13 cellular contexts compared by ENCODE assay signal in the genomic region with DNA sequence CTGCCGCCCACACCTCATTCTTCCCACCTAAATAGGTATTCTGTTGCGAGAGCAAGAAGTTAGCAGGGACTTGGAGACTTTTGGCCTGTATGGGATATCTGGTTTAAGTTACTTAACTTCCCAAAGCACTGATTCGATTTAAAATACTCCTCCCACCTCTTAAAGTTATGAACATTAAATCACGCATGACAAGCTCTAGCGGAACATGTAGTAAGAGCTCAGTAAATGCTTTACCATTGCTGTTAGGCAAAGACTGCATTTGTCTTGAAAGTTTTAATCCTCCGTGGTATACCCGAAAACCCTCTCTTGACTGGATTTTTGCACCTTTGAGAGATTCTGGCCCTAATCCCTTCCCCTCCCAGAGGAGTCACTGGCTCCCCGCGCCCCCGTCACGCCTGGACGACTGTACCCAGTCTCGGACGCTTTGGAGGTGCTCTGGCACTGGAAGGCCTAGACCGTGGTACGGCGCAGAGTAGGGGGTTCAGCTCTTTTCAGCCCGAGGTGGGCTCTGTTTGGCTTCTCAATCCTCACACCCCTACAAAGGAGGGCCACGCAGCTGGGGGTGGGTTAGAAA. TPM values are rescaled to one million over a fixed set of nuclear protein-coding genes. Genes with fewer than 3 reads are reported as not detected.
DNase-seq lines count a peak whose midpoint lies in the region; ATAC-seq and TF ChIP-seq lines count a peak whose summit lies in the region.
"Had no signal": no experiment of that assay in that cellular context is flagged by ENCODE, and none has a peak within 500 bp of the region (broad histone marks: within the 10 kb centered on the region; RNA-seq: fewer than 3 reads in every experiment).

No MANE protein-coding gene starts in this region.

- H3K4me3 Mint-ChIP-seq in endothelial cell (ENCODE audit: unreplicated experiment): peak overlapping the region; percentile 56
- H3K4me3 Mint-ChIP-seq in naive thymus-derived CD4-positive, alpha-beta T cell: peak overlapping the region in 2 of 10 donors; percentile 23 to 31
- H3K4me3 Mint-ChIP-seq: activated CD8-positive, alpha-beta T cell treated with anti-CD3 and anti-CD28 coated beads, Interleukin-2, amount 10 ng/mL, durations not matched to agents 7 days and 5 days had no signal

- POLR2A ChIA-PET in PC-3 (lab: Charles Lee; ENCODE audit: unreplicated experiment): no interaction called here
- POLR2A ChIA-PET in naive thymus-derived CD4-positive, alpha-beta T cell (lab: Charles Lee): no interaction called here

- no peak overlapping the region for H3K9ac ChIP-seq in MM.1S (ENCODE audit: low read length)
- peak overlapping the region; percentile 45 to 51 for H3K9ac ChIP-seq in stomach smooth muscle (ENCODE audit: low read length in 2 of 2)
- H3K9ac ChIP-seq in PC-3 (ENCODE audit: low read length): no peak overlapping the region

- no peaks in the 10 kb centered on the region for H3K36me3 Mint-ChIP-seq in endothelial cell (ENCODE audit: low read depth, unreplicated experiment)
- no peaks in the 10 kb centered on the region for H3K36me3 Mint-ChIP-seq in naive thymus-derived CD4-positive, alpha-beta T cell

- no peaks in the 10 kb centered on the region for H3K36me3 ChIP-seq in MM.1S (replicated peaks; ENCODE audit: insufficient read depth, low read length)
- no peaks in the 10 kb centered on the region for H3K36me3 ChIP-seq in muscle layer of duodenum (ENCODE audit: control insufficient read depth in 1 of 2, insufficient read depth in 2 of 2, low read length in 2 of 2)
- H3K36me3 ChIP-seq in stomach smooth muscle (ENCODE audit: control insufficient read depth in 2 of 2, insufficient read depth in 2 of 2, low read length in 2 of 2): no peaks in the 10 kb centered on the region
- H3K36me3 ChIP-seq in PC-3 (ENCODE audit: low read depth, low read length): no peaks in the 10 kb centered on the region
- H3K36me3 ChIP-seq in naive thymus-derived CD4-positive, alpha-beta T cell (ENCODE audit: control insufficient read depth in 2 of 3, insufficient read depth in 3 of 3, low read length in 3 of 3): no peaks in the 10 kb centered on the region

- H3K4me1 Mint-ChIP-seq in endothelial cell (ENCODE audit: unreplicated experiment): peaks cover 24% of the 10 kb centered on the region
- H3K4me1 Mint-ChIP-seq in naive thymus-derived CD4-positive, alpha-beta T cell: peaks cover 14 to 31% (median 26%) of the 10 kb centered on the region in 7 donors

- H3K4me2 ChIP-seq in MM.1S (ENCODE audit: low read depth, low read length) (peak overlapping the region; percentile 60; the same call in 1 of the 2 replicates), PC-3 (ENCODE audit: low read length) (no peak overlapping the region)
- H3K4me2 ChIP-seq: PC-9 had no signal

- no peak for TF ChIP-seq CTCF in MM.1S (IDR thresholded peaks at IDR 0.05; ENCODE audit: low read length)
- no peak for TF ChIP-seq CTCF in endothelial cell (IDR thresholded peaks at IDR 0.05; ENCODE audit: unreplicated experiment)
- TF ChIP-seq CTCF in PC-3 (conservative IDR thresholded peaks at IDR 0.05; ENCODE audit: low read depth, low read length): no peak

- no peaks in the 10 kb centered on the region for H3K9me3 ChIP-seq in MM.1S (replicated peaks; ENCODE audit: insufficient read depth, low read length)
- no peaks in the 10 kb centered on the region for H3K9me3 ChIP-seq in muscle layer of duodenum (ENCODE audit: control insufficient read depth in 1 of 2, low read length in 2 of 2)
- no peaks in the 10 kb centered on the region for H3K9me3 ChIP-seq in stomach smooth muscle (ENCODE audit: control insufficient read depth in 2 of 2, low read length in 2 of 2)
- no peaks in the 10 kb centered on the region for H3K9me3 ChIP-seq in PC-3 (ENCODE audit: low read length)
- H3K9me3 ChIP-seq in naive thymus-derived CD4-positive, alpha-beta T cell (ENCODE audit: control insufficient read depth in 2 of 3, low read length in 3 of 3): no peaks in the 10 kb centered on the region

- H3K79me2 ChIP-seq in MM.1S (ENCODE audit: low read length) (peaks cover 63% of the 10 kb centered on the region), PC-3 (ENCODE audit: low read length) (no peaks in the 10 kb centered on the region)

- intact Hi-C loops in PC-3 (cut with micrococcal nuclease): no loop called here
- intact Hi-C loops in naive thymus-derived CD4-positive, alpha-beta T cell (cut with micrococcal nuclease): loop anchor here in 1 of 2 donors (10.0 kb wide), 1 partner anchor 421 kb away; no protein-coding TSS in a partner anchor

- no TSS peak for BruUV-seq in PC-3 (replicated peaks; lab: Mats Ljungman, UMichigan)

- H3K9me3 Mint-ChIP-seq in endothelial cell (ENCODE audit: unreplicated experiment): no peaks in the 10 kb centered on the region
- H3K9me3 Mint-ChIP-seq in naive thymus-derived CD4-positive, alpha-beta T cell: peaks cover 0 to 7% (median 0%) of the 10 kb centered on the region in 11 donors

- DNase-seq in MM.1S: no peak
- no peak for DNase-seq in endothelial cell (ENCODE audit: low spot score)
- DNase-seq in PC-3: no peak
- no peak for DNase-seq in naive thymus-derived CD4-positive, alpha-beta T cell
- DNase-seq in glomerular visceral epithelial cell (ENCODE audit: extremely low spot score): no peak
- DNase-seq: activated CD8-positive, alpha-beta T cell treated with anti-CD3 and anti-CD28 coated beads, Interleukin-2, amount 10 ng/mL, durations not matched to agents 7 days and 5 days; amniotic stem cell; kidney; NCI-H1694 treated with DMSO at 0.1 percent for 48 hours; NCI-H510A; PC-9 had no signal

- H3K27ac Mint-ChIP-seq in endothelial cell (ENCODE audit: unreplicated experiment): no peak overlapping the region
- no peak overlapping the region for H3K27ac Mint-ChIP-seq in naive thymus-derived CD4-positive, alpha-beta T cell
- H3K27ac Mint-ChIP-seq: activated CD8-positive, alpha-beta T cell treated with anti-CD3 and anti-CD28 coated beads, Interleukin-2, amount 10 ng/mL, durations not matched to agents 7 days and 5 days had no signal

- no peak overlapping the region for H2AFZ ChIP-seq in MM.1S (ENCODE audit: low read length)
- no peak overlapping the region for H2AFZ ChIP-seq in PC-3 (ENCODE audit: low read length)
- H2AFZ ChIP-seq: PC-9 had no signal

- 0 out of 2 replicates have a peak overlapping the region, but pooled peaks have one; percentile 24 for H3K4me3 ChIP-seq in MM.1S (ENCODE audit: low read length)
- H3K4me3 ChIP-seq in muscle layer of duodenum (ENCODE audit: low read depth in 1 of 2, low read length in 2 of 2): peak overlapping the region; percentile 44 to 78
- H3K4me3 ChIP-seq in stomach smooth muscle (ENCODE audit: low read length in 2 of 2): peak overlapping the region; percentile 50 to 84
- no peak overlapping the region for H3K4me3 ChIP-seq in PC-3 (ENCODE audit: low read length)
- no peak overlapping the region for H3K4me3 ChIP-seq in naive thymus-derived CD4-positive, alpha-beta T cell (ENCODE audit: low read length)
- H3K4me3 ChIP-seq: PC-9 had no signal

- H4K20me1 ChIP-seq in MM.1S (ENCODE audit: insufficient read depth, low read length) (no peaks in the 10 kb centered on the region), PC-3 (ENCODE audit: low read length) (no peaks in the 10 kb centered on the region)

- CTCF ChIA-PET in PC-3 (lab: Charles Lee): no interaction called here
- CTCF ChIA-PET in naive thymus-derived CD4-positive, alpha-beta T cell (lab: Charles Lee): no interaction called here

- no peaks in the 10 kb centered on the region for H3K9me2 ChIP-seq in MM.1S (replicated peaks; ENCODE audit: insufficient read depth, low read length)
- no peaks in the 10 kb centered on the region for H3K9me2 ChIP-seq in PC-3 (replicated peaks; ENCODE audit: low read length)

- H3K4me1 ChIP-seq in MM.1S (ENCODE audit: low read length) (peaks cover 35% of the 10 kb centered on the region), muscle layer of duodenum (ENCODE audit: control insufficient read depth in 1 of 2, insufficient read depth in 2 of 2, low read length in 2 of 2) (peaks cover 0 to 38% of the 10 kb centered on the region in 2 donors), stomach smooth muscle (ENCODE audit: control insufficient read depth, insufficient read depth, low read length) (peaks cover 71% of the 10 kb centered on the region), PC-3 (ENCODE audit: insufficient read depth, low read length) (peaks cover 19% of the 10 kb centered on the region)
- peaks cover 0 to 4% of the 10 kb centered on the region in 2 donors for H3K4me1 ChIP-seq in naive thymus-derived CD4-positive, alpha-beta T cell (ENCODE audit: control insufficient read depth in 2 of 2, insufficient read depth in 2 of 2, low read length in 2 of 2)

- no peak for ATAC-seq in PC-3
- ATAC-seq in naive thymus-derived CD4-positive, alpha-beta T cell: no peak
- ATAC-seq: activated CD8-positive, alpha-beta T cell treated with anti-CD3 and anti-CD28 coated beads, Interleukin-2, amount 10 ng/mL, durations not matched to agents 7 days and 5 days had no signal

- H3K27me3 Mint-ChIP-seq in endothelial cell (ENCODE audit: unreplicated experiment): peaks cover 25% of the 10 kb centered on the region
- peaks cover 67 to 86% (median 80%) of the 10 kb centered on the region in 5 donors for H3K27me3 Mint-ChIP-seq in naive thymus-derived CD4-positive, alpha-beta T cell

- H3K27ac ChIP-seq in MM.1S (ENCODE audit: low read length): peak overlapping the region; percentile 79; the same call in 1 of the 2 replicates
- peak overlapping the region; percentile 51 for H3K27ac ChIP-seq in muscle layer of duodenum (ENCODE audit: low read length)
- peak overlapping the region; percentile 84 for H3K27ac ChIP-seq in stomach smooth muscle (ENCODE audit: low read length)
- no peak overlapping the region for H3K27ac ChIP-seq in PC-3 (ENCODE audit: low read length)
- no peak overlapping the region for H3K27ac ChIP-seq in naive thymus-derived CD4-positive, alpha-beta T cell (ENCODE audit: low read depth, low read length)
- H3K27ac ChIP-seq: PC-9 had no signal

- H3K27me3 ChIP-seq in MM.1S (replicated peaks; ENCODE audit: insufficient read depth, low read length): no peaks in the 10 kb centered on the region
- H3K27me3 ChIP-seq in muscle layer of duodenum (ENCODE audit: low read depth, low read length): peaks cover 42% of the 10 kb centered on the region
- H3K27me3 ChIP-seq in stomach smooth muscle (ENCODE audit: control insufficient read depth in 1 of 2, insufficient read depth in 2 of 2, low read length in 2 of 2): peaks cover 0 to 5% of the 10 kb centered on the region in 2 donors
- H3K27me3 ChIP-seq in PC-3 (ENCODE audit: low read length): peaks cover 80% of the 10 kb centered on the region
- peaks cover 4 to 5% of the 10 kb centered on the region in 2 donors for H3K27me3 ChIP-seq in naive thymus-derived CD4-positive, alpha-beta T cell (ENCODE audit: control insufficient read depth in 2 of 2, insufficient read depth in 2 of 2, low read length in 2 of 2)

- peaks cover 20% of the 10 kb centered on the region for H3F3A ChIP-seq in MM.1S (ENCODE audit: insufficient read depth, low read length)
- no peaks in the 10 kb centered on the region for H3F3A ChIP-seq in PC-3 (ENCODE audit: low read length, unreplicated experiment)

RNA-seq across cellular contexts. Expression of a gene that starts 4.4 kb away (rescaled TPM):
- not detected for total RNA-seq in endothelial cell (ENCODE audit: unreplicated experiment)
- not detected in 2 replicates for total RNA-seq in PC-3 (2014; rRNA removed)
- total RNA-seq in naive thymus-derived CD4-positive, alpha-beta T cell: not detected
- not detected for polyA plus RNA-seq in naive thymus-derived CD4-positive, alpha-beta T cell
- total RNA-seq: activated CD8-positive, alpha-beta T cell treated with anti-CD3 and anti-CD28 coated beads, Interleukin-2, amount 10 ng/mL, durations not matched to agents 7 days and 5 days had no signal

Comparison
In these comparisons a context has a peak if more than half of its experiments do, and no peak if none do; other contexts are left out.
1. H3K27ac ChIP-seq: peak in MM.1S (single experiment), muscle layer of duodenum (single experiment) and stomach smooth muscle (single experiment); none in PC-3 (single experiment) and naive thymus-derived CD4-positive, alpha-beta T cell (single experiment).
2. H3K4me3 ChIP-seq: peak in MM.1S (single experiment), muscle layer of duodenum (2 of 2) and stomach smooth muscle (2 of 2); none in PC-3 (single experiment) and naive thymus-derived CD4-positive, alpha-beta T cell (single experiment).
3. H3K9ac ChIP-seq: peak in stomach smooth muscle (2 of 2); none in MM.1S (single experiment) and PC-3 (single experiment).